8 cellular contexts compared by ENCODE assay signal in the genomic region with DNA sequence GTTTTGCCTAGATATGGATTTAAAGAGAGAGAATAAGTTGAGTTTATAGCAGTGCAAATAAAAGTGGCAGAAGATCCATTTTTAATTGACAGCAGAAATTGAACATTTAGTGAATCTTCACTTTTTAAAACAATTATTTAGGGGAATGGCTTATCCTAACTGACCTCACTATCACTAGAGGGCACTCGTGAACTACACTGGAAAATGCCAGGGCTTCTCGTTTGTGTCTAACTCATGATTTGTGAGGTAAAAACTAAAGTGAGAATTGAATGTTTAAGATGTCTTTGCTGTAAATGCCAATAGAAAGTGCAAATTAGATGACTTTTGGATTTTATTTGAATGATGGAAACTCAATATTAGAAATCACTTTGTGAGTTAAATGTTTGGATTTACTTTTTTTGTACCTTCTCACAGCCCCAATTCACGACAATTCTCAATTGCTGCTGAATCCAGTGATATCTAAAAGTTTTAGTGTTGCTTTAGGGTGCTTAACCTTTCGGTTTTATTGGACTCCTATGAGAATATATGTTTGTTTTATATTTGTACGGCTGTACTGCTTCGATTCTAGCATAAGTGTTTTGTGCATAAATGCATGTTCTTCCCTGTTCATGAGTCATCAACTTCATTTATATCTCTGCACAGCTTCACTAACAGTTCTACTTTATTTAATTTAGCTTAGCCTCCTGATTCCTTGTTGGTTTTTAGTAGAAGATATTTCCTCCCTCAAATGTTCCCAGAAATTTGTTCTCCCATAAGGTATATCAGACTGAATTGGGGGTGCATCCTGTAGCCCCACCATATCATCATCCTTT.
DNase-seq lines count a peak whose midpoint lies in the region; ATAC-seq and TF ChIP-seq lines count a peak whose summit lies in the region.

No MANE protein-coding gene starts in this region.

- peaks cover 9% of the 10 kb centered on the region for H3K4me1 Mint-ChIP-seq in brain

- ATAC-seq in HG03571 (IDR thresholded peaks at IDR 0.05; ENCODE audit: unreplicated experiment): no peak

- no peak overlapping the region for H3K27ac Mint-ChIP-seq in brain

- no peak overlapping the region for H3K4me3 Mint-ChIP-seq in brain

- in situ Hi-C loops in GM13976 (cut with MboI; ENCODE audit: low sequenced_read_pairs, unreplicated experiment): no loop called here

- no peaks in the 10 kb centered on the region for H3K27me3 Mint-ChIP-seq in brain

- no peak for DNase-seq in AG09319 (ENCODE audit: extremely low read depth, low read depth)
- DNase-seq in GM13976 (ENCODE audit: low spot score): peak; percentile 22
- DNase-seq in NCI-H226: peak; percentile 33
- peak; percentile 52 for DNase-seq in kidney tubule cell (ENCODE audit: low spot score)
- no peak for DNase-seq in NCI-H1048 (lab: John Stamatoyannopoulos, UW)
- no peak for DNase-seq in stimulated activated CD4-positive, alpha-beta T cell treated with anti-CD3 and anti-CD28 coated beads, Interleukin-4, amount 100 ng/mL, for 4 hours

- TF ChIP-seq CTCF in AG09319 (IDR thresholded peaks at IDR 0.05; ENCODE audit: low read depth, low read length) (peak; percentile 82), GM13976 (IDR thresholded peaks at IDR 0.05; ENCODE audit: borderline replicate concordance, control extremely low read depth, extremely low read depth, insufficient read depth, missing control alignments) (peak; percentile 36), brain (conservative IDR thresholded peaks at IDR 0.05) (peak; percentile 86 to 92)

- H3K9me3 Mint-ChIP-seq in brain: no peaks in the 10 kb centered on the region

- H3K36me3 Mint-ChIP-seq in brain: no peaks in the 10 kb centered on the region

Comparison
In these comparisons a context has a peak if more than half of its experiments do, and no peak if none do; other contexts are left out.
1. DNase-seq: peak in GM13976 (single experiment), NCI-H226 (single experiment) and kidney tubule cell (single experiment); none in AG09319 (single experiment), NCI-H1048 (single experiment) and stimulated activated CD4-positive, alpha-beta T cell treated with anti-CD3 and anti-CD28 coated beads, Interleukin-4, amount 100 ng/mL, for 4 hours (0 of 2).
2. CTCF ChIP-seq: peak in every context shown above with its lines; median percentile 89 in brain; 82 in AG09319; 36 in GM13976.